Comparison of ENCODE assay signal across 1 cellular context in genomic region chr11:114623720-114624119, GRCh38.
A peak's percentile ranks its signal among the peaks of the same experiment; 100 is the strongest.
TF ChIP-seq lines count a peak whose summit lies in the region.

No MANE protein-coding gene starts in this region.

TF ChIP-seq in GM12878, 131 proteins besides CTCF, POLR2A, EP300 and RAD21 (continues in another document):
- TF ChIP-seq BACH1 (IDR thresholded peaks at IDR 0.05; ENCODE audit: borderline replicate concordance): 0 out of 2 replicates have a peak, but pooled peaks have one; percentile 30
- no peak for TF ChIP-seq FOXK2 (IDR thresholded peaks at IDR 0.05)
- 0 out of 2 replicates have a peak, but pooled peaks have one; percentile 12 for TF ChIP-seq NR2F1 (conservative IDR thresholded peaks at IDR 0.05)
- TF ChIP-seq MTA3 (IDR thresholded peaks at IDR 0.05; ENCODE audit: borderline replicate concordance, low read length): no peak
- TF ChIP-seq POLR2AphosphoS2 (IDR thresholded peaks at IDR 0.05; ENCODE audit: low read depth, low read length): no peak
- no peak for TF ChIP-seq PBX3 (IDR thresholded peaks at IDR 0.05; ENCODE audit: insufficient replicate concordance, low read depth, low read length)
- TF ChIP-seq HCFC1 (IDR thresholded peaks at IDR 0.05; ENCODE audit: low read length): 0 out of 2 replicates have a peak, but pooled peaks have one; percentile 15
- TF ChIP-seq CREB1 (IDR thresholded peaks at IDR 0.05; ENCODE audit: low read depth): 0 out of 2 replicates have a peak, but pooled peaks have one; percentile 19
- no peak for TF ChIP-seq JUND (IDR thresholded peaks at IDR 0.05; ENCODE audit: low read depth, low read length)
- no peak for TF ChIP-seq ZNF207 (IDR thresholded peaks at IDR 0.05; ENCODE audit: borderline replicate concordance)
- no peak for TF ChIP-seq CUX1 (IDR thresholded peaks at IDR 0.05; ENCODE audit: insufficient replicate concordance, low read depth, low read length)
- peak; percentile 56; the same call in 1 of the 2 replicates for TF ChIP-seq ZNF217 (IDR thresholded peaks at IDR 0.05)
- TF ChIP-seq RAD51 (IDR thresholded peaks at IDR 0.05): no peak
- no peak for TF ChIP-seq NFYA (IDR thresholded peaks at IDR 0.05; ENCODE audit: borderline replicate concordance, low read depth, low read length)
- TF ChIP-seq STAT1 (conservative IDR thresholded peaks at IDR 0.05): no peak
- TF ChIP-seq CBX5 (IDR thresholded peaks at IDR 0.05; ENCODE audit: low read depth): no peak
- peak; percentile 55; the same call in 2 of the 3 replicates for TF ChIP-seq POU2F2 (IDR thresholded peaks at IDR 0.05; ENCODE audit: borderline replicate concordance, low read depth, low read length)
- TF ChIP-seq ZZZ3 (IDR thresholded peaks at IDR 0.05; ENCODE audit: control insufficient read depth, insufficient read length, low read depth): no peak
- no peak for TF ChIP-seq NFXL1 (IDR thresholded peaks at IDR 0.05; ENCODE audit: borderline replicate concordance)
- TF ChIP-seq ZNF24 (IDR thresholded peaks at IDR 0.05): peak; percentile 99
- no peak for TF ChIP-seq E2F4 (IDR thresholded peaks at IDR 0.05; ENCODE audit: low read depth, low read length)
- no peak for TF ChIP-seq ATF3 (IDR thresholded peaks at IDR 0.05; ENCODE audit: borderline replicate concordance, extremely low read depth, low read depth, low read length)
- no peak for TF ChIP-seq NR2C1 (IDR thresholded peaks at IDR 0.05)
- no peak for TF ChIP-seq EED (IDR thresholded peaks at IDR 0.05; ENCODE audit: low read depth)
- peak; percentile 62 for TF ChIP-seq ZNF687 (IDR thresholded peaks at IDR 0.05)
- TF ChIP-seq CBFB (IDR thresholded peaks at IDR 0.05; ENCODE audit: low read depth): 0 out of 2 replicates have a peak, but pooled peaks have one; percentile 31
- no peak for TF ChIP-seq DPF2 (IDR thresholded peaks at IDR 0.05)
- TF ChIP-seq SUPT20H (IDR thresholded peaks at IDR 0.05; ENCODE audit: borderline replicate concordance, control insufficient read depth, low read depth, low read length): no peak
- TF ChIP-seq ZNF592 (IDR thresholded peaks at IDR 0.05): no peak
- peak; percentile 43 for TF ChIP-seq SREBF1 (IDR thresholded peaks at IDR 0.05; ENCODE audit: low read length)
- peak; percentile 39; the same call in 1 of the 2 replicates for TF ChIP-seq ATF2 (IDR thresholded peaks at IDR 0.05; ENCODE audit: low read length)
- peak; percentile 75; the same call in 1 of the 2 replicates for TF ChIP-seq ZBTB4 (CRISPR knock-in tag; IDR thresholded peaks at IDR 0.05)
